12 cellular contexts compared by ENCODE assay signal in the genomic region with DNA sequence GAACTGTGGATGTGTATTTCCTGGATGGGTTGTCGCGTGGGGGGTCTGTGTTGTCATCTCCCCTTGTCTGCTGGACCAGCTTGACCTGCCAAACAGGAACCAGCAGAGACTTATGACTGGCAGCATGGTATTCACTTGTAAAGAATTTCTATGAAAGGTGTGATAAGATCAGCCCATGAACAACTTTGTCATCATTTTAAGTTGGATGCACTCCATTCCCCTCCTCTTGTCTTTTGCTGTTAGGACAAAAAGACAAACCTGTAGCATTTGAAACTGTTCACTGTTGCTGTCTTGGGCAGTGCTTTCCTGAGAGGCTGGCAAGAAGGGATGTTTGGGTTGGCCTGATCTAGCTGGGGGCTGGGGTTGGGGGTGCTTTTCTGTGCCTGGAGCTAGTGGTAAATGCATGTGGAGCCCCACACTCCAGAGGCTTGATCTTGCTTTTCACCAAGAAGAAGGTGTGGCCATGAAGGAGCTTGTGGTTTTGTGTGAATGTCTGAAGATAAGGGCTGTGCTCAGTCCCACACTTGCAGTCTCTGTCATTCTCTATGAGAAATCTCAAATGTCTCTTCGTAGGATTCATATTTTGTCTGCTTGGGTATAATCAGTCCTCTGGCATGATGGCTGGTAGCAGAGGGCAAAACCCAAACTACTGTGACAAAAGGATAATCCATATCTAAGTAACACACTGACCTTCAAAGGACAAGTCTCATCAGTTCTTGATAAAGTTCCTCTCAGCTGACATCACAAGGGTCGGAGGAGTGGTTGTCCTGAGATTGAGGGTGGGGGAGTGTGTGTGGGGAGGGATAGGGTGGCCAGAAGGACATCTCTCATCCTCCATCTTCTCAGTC. TPM values are rescaled to one million over a fixed set of nuclear protein-coding genes. Genes with fewer than 3 reads are reported as not detected.
DNase-seq lines count a peak whose midpoint lies in the region; ATAC-seq and TF ChIP-seq lines count a peak whose summit lies in the region.
"Had no signal": no experiment of that assay in that cellular context is flagged by ENCODE, and none has a peak within 500 bp of the region (broad histone marks: within the 10 kb centered on the region; RNA-seq: fewer than 3 reads in every experiment).

No MANE protein-coding gene starts in this region.

- no peaks in the 10 kb centered on the region for H3K27me3 Mint-ChIP-seq in CD8-positive, alpha-beta memory T cell
- H3K27me3 Mint-ChIP-seq in mesothelial cell of epicardium (ENCODE audit: low read depth) = no peaks in the 10 kb centered on the region
- no peaks in the 10 kb centered on the region for H3K27me3 Mint-ChIP-seq in naive thymus-derived CD8-positive, alpha-beta T cell

- H3K4me3 ChIP-seq in CD8-positive, alpha-beta memory T cell (ENCODE audit: low read length) = no peak overlapping the region
- no peak overlapping the region for H3K4me3 ChIP-seq in LNCaP clone FGC (ENCODE audit: low read depth, low read length)
- H3K4me3 ChIP-seq in brain microvascular endothelial cell (ENCODE audit: low read depth, low read length) = no peak overlapping the region

- in situ Hi-C loops in brain microvascular endothelial cell (cut with HindIII; ENCODE audit: low pct_ligation_motif_present, low sequenced_read_pairs) = no loop called here

- TF ChIP-seq CTCF in LNCaP clone FGC (IDR thresholded peaks at IDR 0.05; ENCODE audit: control insufficient read depth, extremely low read depth, insufficient read depth) = no peak
- TF ChIP-seq CTCF in brain microvascular endothelial cell (IDR thresholded peaks at IDR 0.05; ENCODE audit: low read depth, low read length, missing control alignments) = no peak
- TF ChIP-seq CTCF in mesothelial cell of epicardium (IDR thresholded peaks at IDR 0.05; ENCODE audit: unreplicated experiment) = no peak

- H3K36me3 Mint-ChIP-seq in CD8-positive, alpha-beta memory T cell = peaks cover 13 to 71% (median 45%) of the 10 kb centered on the region in 3 donors
- H3K36me3 Mint-ChIP-seq in mesothelial cell of epicardium = peaks cover 25% of the 10 kb centered on the region
- H3K36me3 Mint-ChIP-seq in naive thymus-derived CD8-positive, alpha-beta T cell = peaks cover 0 to 72% (median 48%) of the 10 kb centered on the region in 3 donors

- no peak overlapping the region for H3K4me3 Mint-ChIP-seq in CD8-positive, alpha-beta memory T cell
- H3K4me3 Mint-ChIP-seq in mesothelial cell of epicardium = no peak overlapping the region
- H3K4me3 Mint-ChIP-seq in naive thymus-derived CD8-positive, alpha-beta T cell = no peak overlapping the region

- H3K9me3 Mint-ChIP-seq in CD8-positive, alpha-beta memory T cell = no peaks in the 10 kb centered on the region
- no peaks in the 10 kb centered on the region for H3K9me3 Mint-ChIP-seq in mesothelial cell of epicardium
- H3K9me3 Mint-ChIP-seq in naive thymus-derived CD8-positive, alpha-beta T cell = no peaks in the 10 kb centered on the region

- H3K9me3 ChIP-seq in CD8-positive, alpha-beta memory T cell (ENCODE audit: low read length) = no peaks in the 10 kb centered on the region

- H3K27me3 ChIP-seq in CD8-positive, alpha-beta memory T cell (ENCODE audit: insufficient read depth, low read length, poor library complexity, severe bottlenecking) = no peaks in the 10 kb centered on the region
- H3K27me3 ChIP-seq in brain microvascular endothelial cell (replicated peaks) = no peaks in the 10 kb centered on the region

- no peak for ATAC-seq in naive thymus-derived CD8-positive, alpha-beta T cell
- ATAC-seq: left colon had no signal

- H3K27ac ChIP-seq in CD8-positive, alpha-beta memory T cell (ENCODE audit: low read depth, low read length) = peak overlapping the region; percentile 10
- peak overlapping the region; percentile 9 for H3K27ac ChIP-seq in brain microvascular endothelial cell
- H3K27ac ChIP-seq: HL-60 had no signal

- peaks cover 5% of the 10 kb centered on the region for H3K36me3 ChIP-seq in CD8-positive, alpha-beta memory T cell (ENCODE audit: insufficient read depth, low read length)
- H3K36me3 ChIP-seq in brain microvascular endothelial cell (replicated peaks) = peaks cover 20% of the 10 kb centered on the region

- no peak for DNase-seq in CD8-positive, alpha-beta memory T cell
- peak; percentile 97 for DNase-seq in LNCaP clone FGC (ENCODE audit: low read depth)
- DNase-seq in brain microvascular endothelial cell = peak; percentile 47
- no peak for DNase-seq in mesothelial cell of epicardium (ENCODE audit: low spot score in 2 of 2, unreplicated experiment in 2 of 2)
- DNase-seq in activated CD4-positive, CD25-positive, alpha-beta regulatory T cell (lab: John Stamatoyannopoulos, UW) = no peak
- DNase-seq in NCI-H2107 treated with DMSO at 0.1 percent for 48 hours (lab: John Stamatoyannopoulos, UW; ENCODE audit: unreplicated experiment) = no peak
- DNase-seq in naive thymus-derived CD8-positive, alpha-beta T cell = no peak
- no peak for DNase-seq in stimulated activated CD4-positive, alpha-beta T cell treated with anti-CD3 and anti-CD28 coated beads, Interleukin-2, amount 100 ng/mL, for 24 hours
- DNase-seq: activated effector memory CD4-positive, alpha-beta T cell treated with Interleukin-2 at 50 U/mL for 16 hours; left colon had no signal

- peaks cover 11% of the 10 kb centered on the region for H3K4me1 ChIP-seq in CD8-positive, alpha-beta memory T cell (ENCODE audit: insufficient read depth, low read length)

- H3K27ac Mint-ChIP-seq in CD8-positive, alpha-beta memory T cell = peak overlapping the region in 1 of 8 donors; percentile 43
- peak overlapping the region; percentile 52 for H3K27ac Mint-ChIP-seq in mesothelial cell of epicardium
- peak overlapping the region in 2 of 10 donors; percentile 5 to 57 for H3K27ac Mint-ChIP-seq in naive thymus-derived CD8-positive, alpha-beta T cell

- CTCF ChIA-PET in CD8-positive, alpha-beta memory T cell (lab: Charles Lee) = interaction anchor here (1.5 kb wide), 1 partner anchor 21 kb away, joined by 3 read pairs; no protein-coding TSS in a partner anchor

- peaks cover 11 to 19% (median 13%) of the 10 kb centered on the region in 3 donors for H3K4me1 Mint-ChIP-seq in CD8-positive, alpha-beta memory T cell
- peaks cover 40% of the 10 kb centered on the region for H3K4me1 Mint-ChIP-seq in mesothelial cell of epicardium
- peaks cover 11 to 16% (median 14%) of the 10 kb centered on the region in 4 donors for H3K4me1 Mint-ChIP-seq in naive thymus-derived CD8-positive, alpha-beta T cell

- POLR2A ChIA-PET in CD8-positive, alpha-beta memory T cell (lab: Charles Lee) = no interaction called here
- POLR2A ChIA-PET in naive thymus-derived CD8-positive, alpha-beta T cell (lab: Charles Lee) = no interaction called here

RNA-seq across cellular contexts. Expression of a gene that starts 39.0 kb away (rescaled TPM):
- total RNA-seq in CD8-positive, alpha-beta memory T cell = 10 to 100 TPM; 37.3 to 39.6 TPM
- 32.5 TPM for polyA plus RNA-seq in CD8-positive, alpha-beta memory T cell
- 25.1 to 25.9 TPM (median 25.3 TPM) in 3 replicates for total RNA-seq in mesothelial cell of epicardium
- total RNA-seq in naive thymus-derived CD8-positive, alpha-beta T cell = 10 to 100 TPM; 12.3 to 13.8 TPM
- 10 to 100 TPM; 17.6 to 25.8 (median 19.1) TPM for polyA plus RNA-seq in naive thymus-derived CD8-positive, alpha-beta T cell

RNA-seq across cellular contexts. Expression of a gene that starts 54.2 kb away (rescaled TPM):
- not detected for total RNA-seq in CD8-positive, alpha-beta memory T cell
- not detected for polyA plus RNA-seq in CD8-positive, alpha-beta memory T cell
- total RNA-seq in mesothelial cell of epicardium = not detected in 3 replicates
- not detected for total RNA-seq in naive thymus-derived CD8-positive, alpha-beta T cell
- not detected for polyA plus RNA-seq in naive thymus-derived CD8-positive, alpha-beta T cell
- total RNA-seq: T-helper 1 cell treated with Interleukin-12 subunit alpha and Interleukin-12 subunit beta and Interleukin-4 antibody, amounts not matched to agents 30 ng/mL and 1 ng/mL, for 36 hours had no signal

Comparison
In these comparisons a context has a peak if more than half of its experiments do, and no peak if none do; other contexts are left out.
1. DNase-seq: peak in LNCaP clone FGC (single experiment) and brain microvascular endothelial cell (single experiment); none in CD8-positive, alpha-beta memory T cell (0 of 5), mesothelial cell of epicardium (0 of 2), activated CD4-positive, CD25-positive, alpha-beta regulatory T cell (0 of 4), NCI-H2107 treated with DMSO at 0.1 percent for 48 hours (single experiment), naive thymus-derived CD8-positive, alpha-beta T cell (0 of 10) and stimulated activated CD4-positive, alpha-beta T cell treated with anti-CD3 and anti-CD28 coated beads, Interleukin-2, amount 100 ng/mL, for 24 hours (0 of 2).